8 cellular contexts compared by ENCODE assay signal in the genomic region with DNA sequence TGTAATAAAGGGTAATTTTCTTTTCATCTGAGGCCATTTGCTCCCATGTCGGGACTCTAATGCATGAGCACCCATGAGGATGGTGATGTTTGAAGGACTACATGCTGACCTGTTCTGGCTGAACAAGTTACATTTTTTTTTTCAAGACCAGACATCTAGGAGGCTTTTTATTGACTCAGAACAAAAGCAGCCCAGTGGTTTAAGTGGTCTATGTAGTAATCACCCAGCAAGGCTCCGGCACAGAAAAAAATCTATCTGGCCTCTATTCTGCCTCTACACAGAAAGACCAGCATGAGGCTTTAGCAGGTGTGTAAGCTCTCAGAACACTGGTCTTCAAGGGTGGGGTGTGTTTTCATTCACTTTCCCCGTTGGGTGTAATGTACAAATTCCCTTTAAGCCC. TPM values are rescaled to one million over a fixed set of nuclear protein-coding genes. Genes with fewer than 3 reads are reported as not detected.
DNase-seq lines count a peak whose midpoint lies in the region; ATAC-seq and TF ChIP-seq lines count a peak whose summit lies in the region.

No MANE protein-coding gene starts in this region.

- no peaks in the 10 kb centered on the region for H3K36me3 ChIP-seq in HEK293 (ENCODE audit: control insufficient read depth in 2 of 2, insufficient read depth in 1 of 2, low read length in 2 of 2)

- DNase-seq in NCI-H1092 (lab: John Stamatoyannopoulos, UW) (peak; percentile 24), islet precursor cell (peak; percentile 75), NCI-H1436 (lab: John Stamatoyannopoulos, UW) (no peak), mesothelial cell of epicardium (ENCODE audit: low spot score in 2 of 2, unreplicated experiment in 2 of 2) (no peak), ureter (ENCODE audit: low spot score) (no peak)
- DNase-seq in activated naive CD4-positive, alpha-beta T cell treated with anti-CD3 and anti-CD28 coated beads, Interleukin-2, amount 50 U/mL, for 16 hours, result no peak

- no peaks in the 10 kb centered on the region for H3K9me3 Mint-ChIP-seq in mesothelial cell of epicardium

- TF ChIP-seq CTCF in HEK293 (tag by site-specific recombination; IDR thresholded peaks at IDR 0.05), result no peak
- no peak for TF ChIP-seq CTCF in mesothelial cell of epicardium (IDR thresholded peaks at IDR 0.05; ENCODE audit: unreplicated experiment)

- no peak overlapping the region for H3K4me3 Mint-ChIP-seq in mesothelial cell of epicardium

- no peak overlapping the region for H3K27ac Mint-ChIP-seq in mesothelial cell of epicardium

- no peak overlapping the region for H3K27ac ChIP-seq in HEK293 (ENCODE audit: extremely low read depth, low read depth, low read length)

- POLR2A ChIA-PET in HEK293 (lab: Yijun Ruan, JAX), result interaction anchor here (0.6 kb wide), 1 partner anchor 19 kb away, joined by 5 read pairs; no protein-coding TSS in a partner anchor

- H3K4me1 ChIP-seq in HEK293 (ENCODE audit: control insufficient read depth, insufficient read depth, low read length), result peaks cover 9% of the 10 kb centered on the region

- no peak overlapping the region for H3K4me3 ChIP-seq in HEK293 (ENCODE audit: low read depth, low read length)

- no peaks in the 10 kb centered on the region for H3K27me3 Mint-ChIP-seq in mesothelial cell of epicardium (ENCODE audit: low read depth)

- ATAC-seq in GM18858 (IDR thresholded peaks at IDR 0.05; ENCODE audit: unreplicated experiment), result peak; percentile 89

- no peaks in the 10 kb centered on the region for H3K9me3 ChIP-seq in HEK293 (ENCODE audit: control insufficient read depth, insufficient read depth, low read depth, low read length)

- H3K4me1 Mint-ChIP-seq in mesothelial cell of epicardium, result peaks cover 27% of the 10 kb centered on the region

- CTCF ChIA-PET in HEK293 (lab: Yijun Ruan, JAX), result interaction anchor here (0.6 to 2.7 kb wide), 4 partner anchors 9 to 207 kb away, joined by 4 to 15 read pairs (median 8); no protein-coding TSS in a partner anchor

- no peaks in the 10 kb centered on the region for H3K36me3 Mint-ChIP-seq in mesothelial cell of epicardium

TF ChIP-seq in HEK293, 187 proteins besides CTCF, POLR2A, EP300 and RAD21:
- TF ChIP-seq ZFP41 (tag by site-specific recombination; IDR thresholded peaks at IDR 0.05; ENCODE audit: borderline replicate concordance) (no peak), ZIC2 (tag by site-specific recombination; IDR thresholded peaks at IDR 0.05) (peak; percentile 74)

RNA-seq across cellular contexts. Expression of gene PLCXD2, which starts 15.8 kb away (rescaled TPM):
- total RNA-seq in mesothelial cell of epicardium (3.9 to 4.7 TPM (median 4.0 TPM) in 3 replicates), ureter (29.9 TPM)

Comparison
In these comparisons a context has a peak if more than half of its experiments do, and no peak if none do; other contexts are left out.
1. DNase-seq: peak in NCI-H1092 (single experiment) and islet precursor cell (single experiment); none in NCI-H1436 (single experiment), activated naive CD4-positive, alpha-beta T cell treated with anti-CD3 and anti-CD28 coated beads, Interleukin-2, amount 50 U/mL, for 16 hours (single experiment), mesothelial cell of epicardium (0 of 2) and ureter (single experiment).